ENCODE assay signal across 32 cellular contexts in the genomic region with DNA sequence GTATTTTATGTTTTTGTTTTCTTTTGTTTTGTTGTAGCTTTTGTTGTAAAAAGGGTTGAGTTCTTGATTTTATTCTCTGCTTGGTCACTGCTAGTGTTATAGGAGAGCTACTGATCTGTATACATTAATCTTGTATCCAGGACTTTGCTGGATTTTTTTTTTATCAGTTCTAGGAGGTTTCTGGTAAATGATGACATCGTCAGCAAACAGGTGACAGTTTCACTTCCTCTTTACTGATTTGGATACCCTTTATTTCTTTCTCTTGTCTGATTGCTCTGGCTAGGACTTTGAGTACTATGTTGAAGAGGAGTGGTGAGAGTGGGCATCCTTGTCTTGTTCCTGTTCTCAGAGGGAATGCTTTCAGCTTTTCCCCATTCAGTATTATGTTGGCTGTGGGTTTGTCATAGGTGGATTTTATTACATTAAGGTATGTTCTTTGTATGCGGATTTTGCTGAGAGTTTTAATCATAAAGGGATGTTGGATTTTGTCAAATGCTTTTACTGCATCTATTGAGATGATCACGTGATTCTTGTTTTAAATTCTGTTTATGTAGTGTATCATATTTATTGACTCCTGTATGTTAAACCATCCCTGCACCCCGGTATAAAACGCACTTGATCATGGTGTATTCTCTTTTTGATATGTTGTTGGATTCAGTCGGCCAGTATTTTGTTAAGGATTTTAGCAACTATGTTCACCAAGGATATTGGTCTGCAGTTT.
"Had no signal": no experiment of that assay in that cellular context is flagged by ENCODE, and none has a peak within 500 bp of the region (broad histone marks: within the 10 kb centered on the region; RNA-seq: fewer than 3 reads in every experiment).

No MANE protein-coding gene starts in this region.

- DNase-seq: activated B cell treated with CpG ODN at 0.5 μM for 24 hours; activated CD4-positive, alpha-beta memory T cell treated with anti-CD3 and anti-CD28 coated beads for 36 hours; activated CD4-positive, alpha-beta T cell treated with anti-CD3 and anti-CD28 coated beads for 4 hours; activated CD4-positive, alpha-beta T cell treated with anti-CD3 and anti-CD28 coated beads, Interleukin-2, amount 50 U/mL, for 1 hour; activated CD4-positive, CD25-positive, alpha-beta regulatory T cell treated with anti-CD3 and anti-CD28 coated beads, Interleukin-2, amount 50 U/mL, for 72 hours; activated CD8-positive, alpha-beta memory T cell treated with anti-CD3 and anti-CD28 coated beads for 24 hours; activated CD8-positive, alpha-beta memory T cell treated with anti-CD3 and anti-CD28 coated beads, Interleukin-2, amount 10 ng/mL, durations not matched to agents 7 days and 5 days; activated CD8-positive, alpha-beta memory T cell treated with anti-CD3 and anti-CD28 coated beads, Interleukin-2, amount 50 U/mL, for 48 hours; activated gamma-delta T cell; activated naive CD4-positive, alpha-beta T cell treated with Interleukin-2 at 50 U/mL for 16 hours; activated naive CD8-positive, alpha-beta T cell treated with anti-CD3 and anti-CD28 coated beads, Interleukin-2, amount 10 ng/mL, durations not matched to agents 7 days and 5 days; amygdala; KG1; NCI-H1105 treated with DMSO at 0.1 percent for 48 hours; NCI-H1436; NCI-H1694; NCI-H2081 treated with DMSO at 0.1 percent for 48 hours; NCI-H226; NCI-H446 treated with DMSO at 0.1 percent for 48 hours; NCI-H524; NCI-H69; NCI-H82; PC-9; Right ventricle myocardium superior; SW 1271; T-helper 1 cell; T-helper 2 cell; T-helper 9 cell had no signal

- H3K4me1 ChIP-seq: ascending aorta had no signal

- H3K36me3 ChIP-seq: ascending aorta, cardiac muscle cell had no signal

- FAIRE-seq: RCC 7860 had no signal

- H3K27ac ChIP-seq: ascending aorta, cardiac muscle cell, PC-9, VCaP had no signal

- ATAC-seq: activated CD8-positive, alpha-beta memory T cell treated with anti-CD3 and anti-CD28 coated beads, Interleukin-2, amount 10 ng/mL, durations not matched to agents 7 days and 5 days had no signal

- H3K4me2 ChIP-seq: PC-9 had no signal

- H2AFZ ChIP-seq: PC-9 had no signal

- H3K4me3 ChIP-seq: ascending aorta, cardiac muscle cell, PC-9 had no signal

- H3K27me3 ChIP-seq: ascending aorta, cardiac muscle cell had no signal

- H3K9me3 ChIP-seq: ascending aorta had no signal
